In the genomic region with DNA sequence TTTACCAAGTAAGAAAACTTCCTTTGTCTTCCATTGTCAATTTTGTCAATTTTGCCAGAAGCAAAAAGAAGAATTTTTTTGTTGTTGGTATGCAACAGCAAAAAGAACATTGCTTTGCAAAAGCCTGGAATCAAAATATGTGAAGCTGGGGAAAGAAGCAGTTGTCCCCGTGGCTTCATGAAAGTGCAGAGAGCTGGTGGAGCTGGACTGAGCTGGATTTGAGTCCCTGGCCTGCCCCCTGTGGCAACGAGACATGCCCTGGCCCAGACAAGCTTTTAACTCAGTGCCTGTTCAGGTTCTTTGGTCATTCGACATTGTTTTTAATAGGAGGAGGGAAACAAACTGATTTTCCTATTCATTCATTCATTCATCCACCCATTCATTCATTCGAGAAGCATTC, we compare ENCODE assay signal across 24 cellular contexts.
"Had no signal": no experiment of that assay in that cellular context is flagged by ENCODE, and none has a peak within 500 bp of the region (broad histone marks: within the 10 kb centered on the region; RNA-seq: fewer than 3 reads in every experiment).

No MANE protein-coding gene starts in this region.

- H3K36me3 ChIP-seq: neutrophil, spleen, tibial artery, upper lobe of left lung, uterus had no signal

- ATAC-seq: left ventricle myocardium superior; sciatic nerve; stimulated activated memory B cell treated with anti-CD40 and anti-IgM and Interleukin-4, amounts not matched to agents 10 μg/mL and 1 μg/mL and 100 μg/mL, for 72 hours had no signal

- FAIRE-seq: endometrium had no signal

- H3K4me1 Mint-ChIP-seq: naive B cell; nephron; stimulated activated memory B cell treated with anti-CD40 and anti-IgM and Interleukin-4, amounts not matched to agents 10 μg/mL and 1 μg/mL and 100 μg/mL, for 72 hours had no signal

- DNase-seq: dorsolateral prefrontal cortex; effector CD8-positive, alpha-beta T cell; hippocampal formation; islet precursor cell; left ventricle myocardium superior; mesenchymal stem cell; naive B cell; posterior cingulate gyrus; spleen; stimulated activated CD4-positive, alpha-beta T cell treated with anti-CD3 and anti-CD28 coated beads, Interleukin-15, amount 100 ng/mL, for 24 hours; stimulated activated CD4-positive, alpha-beta T cell treated with anti-CD3 and anti-CD28 coated beads, Interleukin-1b, Interleukin-23, amount 100 ng/mL, for 48 hours; stimulated activated CD4-positive, alpha-beta T cell treated with anti-CD3 and anti-CD28 coated beads, Interleukin-4, amount 100 ng/mL, for 24 hours; tibial artery; upper lobe of left lung; uterus had no signal

- H3K9me3 ChIP-seq: neutrophil, tibial artery, upper lobe of left lung, uterus had no signal

- H3K4me3 ChIP-seq: coronary artery, dorsolateral prefrontal cortex, lung, spleen, tibial artery, upper lobe of left lung, uterus had no signal

- H3K27me3 ChIP-seq: foreskin keratinocyte, spleen, tibial artery, upper lobe of left lung, uterus had no signal

- H3K36me3 Mint-ChIP-seq: naive B cell; stimulated activated memory B cell treated with anti-CD40 and anti-IgM and Interleukin-4, amounts not matched to agents 10 μg/mL and 1 μg/mL and 100 μg/mL, for 72 hours had no signal

- H3K27ac Mint-ChIP-seq: naive B cell; nephron; stimulated activated memory B cell treated with anti-CD40 and anti-IgM and Interleukin-4, amounts not matched to agents 10 μg/mL and 1 μg/mL and 100 μg/mL, for 72 hours; stimulated activated naive CD8-positive, alpha-beta T cell treated with anti-CD3 and anti-CD28 coated beads, Interleukin-15, Interleukin-2, amounts not matched to agents 100 ng/mL and 50 ng/mL, for 24 hours had no signal

- H3K27ac ChIP-seq: coronary artery, dorsolateral prefrontal cortex, foreskin keratinocyte, neutrophil, spleen, tibial artery, upper lobe of left lung, uterus had no signal

- H3K4me3 Mint-ChIP-seq: nephron; stimulated activated memory B cell treated with anti-CD40 and anti-IgM and Interleukin-4, amounts not matched to agents 10 μg/mL and 1 μg/mL and 100 μg/mL, for 72 hours; stimulated activated naive CD8-positive, alpha-beta T cell treated with anti-CD3 and anti-CD28 coated beads, Interleukin-15, Interleukin-2, amounts not matched to agents 100 ng/mL and 50 ng/mL, for 24 hours had no signal

- H3K27me3 Mint-ChIP-seq: stimulated activated naive CD8-positive, alpha-beta T cell treated with anti-CD3 and anti-CD28 coated beads, Interleukin-15, Interleukin-2, amounts not matched to agents 100 ng/mL and 50 ng/mL, for 24 hours had no signal

- H3K9me3 Mint-ChIP-seq: nephron; stimulated activated memory B cell treated with anti-CD40 and anti-IgM and Interleukin-4, amounts not matched to agents 10 μg/mL and 1 μg/mL and 100 μg/mL, for 72 hours had no signal

- H3K4me1 ChIP-seq: foreskin keratinocyte, spleen, tibial artery, upper lobe of left lung, uterus had no signal
